1 cellular context compared by ENCODE assay signal in genomic region chr20:1188347-1188746, GRCh38.
A peak's percentile ranks its signal among the peaks of the same experiment; 100 is the strongest.
TF ChIP-seq lines count a peak whose summit lies in the region.

No MANE protein-coding gene starts in this region.

TF ChIP-seq in K562, 482 proteins besides CTCF, POLR2A, EP300 and RAD21 (continued from another document):
- no peak for TF ChIP-seq MBD1 (CRISPR knock-in tag; IDR thresholded peaks at IDR 0.05)
- TF ChIP-seq SMARCA4 (IDR thresholded peaks at IDR 0.05) = no peak; the same call in 1 of the 2 replicates
- no peak; the same call in 1 of the 2 replicates for TF ChIP-seq MEF2D (tag; conservative IDR thresholded peaks at IDR 0.05; ENCODE audit: low read depth)
- TF ChIP-seq ZNF699 (CRISPR knock-in tag; IDR thresholded peaks at IDR 0.05; ENCODE audit: insufficient replicate concordance) = no peak
- no peak for TF ChIP-seq MNT (conservative IDR thresholded peaks at IDR 0.05)
- no peak for TF ChIP-seq ZNF778 (CRISPR knock-in tag; IDR thresholded peaks at IDR 0.05)
- TF ChIP-seq NFRKB (IDR thresholded peaks at IDR 0.05; ENCODE audit: low read depth) = 0 out of 2 replicates have a peak, but pooled peaks have one; percentile 72
- no peak for TF ChIP-seq BRD4 (IDR thresholded peaks at IDR 0.05)
- no peak for TF ChIP-seq KAT7 (CRISPR knock-in tag; IDR thresholded peaks at IDR 0.05; ENCODE audit: borderline replicate concordance)
- TF ChIP-seq LEF1 (IDR thresholded peaks at IDR 0.05) = 0 out of 2 replicates have a peak, but pooled peaks have one; percentile 8
- no peak for TF ChIP-seq ZNF586 (CRISPR knock-in tag; conservative IDR thresholded peaks at IDR 0.05)
- TF ChIP-seq ZNF311 (CRISPR knock-in tag; IDR thresholded peaks at IDR 0.05) = no peak
- TF ChIP-seq ZBTB5 (IDR thresholded peaks at IDR 0.05) = peak; percentile 71; the same call in 1 of the 2 replicates
- TF ChIP-seq ZNF197 (CRISPR knock-in tag; IDR thresholded peaks at IDR 0.05; ENCODE audit: low read depth) = no peak
- no peak for TF ChIP-seq HINFP (tag; conservative IDR thresholded peaks at IDR 0.05; ENCODE audit: low read depth)
- no peak for TF ChIP-seq ARID3B (CRISPR knock-in tag; IDR thresholded peaks at IDR 0.05; ENCODE audit: borderline replicate concordance)
- TF ChIP-seq MEF2A (IDR thresholded peaks at IDR 0.05; ENCODE audit: control insufficient read depth, low read depth, low read length) = no peak
- peak; percentile 57 for TF ChIP-seq ZBTB40 (IDR thresholded peaks at IDR 0.05)
- no peak for TF ChIP-seq ZBTB40 (CRISPR knock-in tag; IDR thresholded peaks at IDR 0.05)
- no peak for TF ChIP-seq TEAD2 (tag; IDR thresholded peaks at IDR 0.05)
- TF ChIP-seq BRF1 (IDR thresholded peaks at IDR 0.05; ENCODE audit: borderline replicate concordance, extremely low read depth, insufficient read length) = no peak
- no peak for TF ChIP-seq DEAF1 (CRISPR knock-in tag; IDR thresholded peaks at IDR 0.05)
- TF ChIP-seq IRF1 (CRISPR knock-in tag; IDR thresholded peaks at IDR 0.05; ENCODE audit: borderline replicate concordance) = no peak
